ENCODE assay signal across 1 cellular context in the genomic region with DNA sequence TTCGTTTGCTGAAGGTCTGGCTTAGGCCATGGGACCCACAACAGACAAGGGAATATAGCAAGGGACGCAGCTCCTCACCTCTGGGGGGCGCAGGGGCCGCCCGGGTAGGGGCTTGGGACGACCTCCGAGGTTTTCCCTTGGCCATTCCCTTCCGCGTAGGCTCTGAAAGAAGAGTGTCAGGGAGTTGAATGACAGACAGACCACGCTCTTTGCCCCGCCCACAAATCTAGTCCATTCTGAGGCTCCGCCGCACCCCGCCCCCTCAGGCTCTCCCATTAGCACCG.
TF ChIP-seq lines count a peak whose summit lies in the region.

No MANE protein-coding gene starts in this region.

TF ChIP-seq in IMR-90, 13 proteins besides CTCF, POLR2A, EP300 and RAD21:
- TF ChIP-seq MAFK (IDR thresholded peaks at IDR 0.05; ENCODE audit: low read depth, low read length) = no peak
- no peak for TF ChIP-seq MXI1 (IDR thresholded peaks at IDR 0.05; ENCODE audit: borderline replicate concordance, low read depth, low read length)
- TF ChIP-seq NFE2L2 (IDR thresholded peaks at IDR 0.05; ENCODE audit: low read depth, low read length) = no peak
- TF ChIP-seq RCOR1 (IDR thresholded peaks at IDR 0.05; ENCODE audit: insufficient replicate concordance, low read length) = no peak
- TF ChIP-seq CHD1 (IDR thresholded peaks at IDR 0.05; ENCODE audit: low read depth, low read length) = no peak
- no peak for TF ChIP-seq RFX5 (IDR thresholded peaks at IDR 0.05; ENCODE audit: low read depth, low read length)
- TF ChIP-seq BHLHE40 (IDR thresholded peaks at IDR 0.05; ENCODE audit: low read depth, low read length) = no peak
- TF ChIP-seq MAZ (IDR thresholded peaks at IDR 0.05; ENCODE audit: borderline replicate concordance, low read depth, low read length) = no peak
- TF ChIP-seq SMC3 (IDR thresholded peaks at IDR 0.05; ENCODE audit: low read depth, low read length) = no peak
- no peak for TF ChIP-seq CEBPB (IDR thresholded peaks at IDR 0.05; ENCODE audit: low read depth, low read length)
- no peak for TF ChIP-seq FOS (IDR thresholded peaks at IDR 0.05; ENCODE audit: low read depth, low read length)
- TF ChIP-seq, protein P1, sequence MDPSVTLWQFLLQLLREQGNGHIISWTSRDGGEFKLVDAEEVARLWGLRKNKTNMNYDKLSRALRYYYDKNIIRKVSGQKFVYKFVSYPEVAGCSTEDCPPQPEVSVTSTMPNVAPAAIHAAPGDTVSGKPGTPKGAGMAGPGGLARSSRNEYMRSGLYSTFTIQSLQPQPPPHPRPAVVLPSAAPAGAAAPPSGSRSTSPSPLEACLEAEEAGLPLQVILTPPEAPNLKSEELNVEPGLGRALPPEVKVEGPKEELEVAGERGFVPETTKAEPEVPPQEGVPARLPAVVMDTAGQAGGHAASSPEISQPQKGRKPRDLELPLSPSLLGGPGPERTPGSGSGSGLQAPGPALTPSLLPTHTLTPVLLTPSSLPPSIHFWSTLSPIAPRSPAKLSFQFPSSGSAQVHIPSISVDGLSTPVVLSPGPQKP (IDR thresholded peaks at IDR 0.05; ENCODE audit: borderline replicate concordance, low read depth, low read length) = no peak
- TF ChIP-seq, protein P2, sequence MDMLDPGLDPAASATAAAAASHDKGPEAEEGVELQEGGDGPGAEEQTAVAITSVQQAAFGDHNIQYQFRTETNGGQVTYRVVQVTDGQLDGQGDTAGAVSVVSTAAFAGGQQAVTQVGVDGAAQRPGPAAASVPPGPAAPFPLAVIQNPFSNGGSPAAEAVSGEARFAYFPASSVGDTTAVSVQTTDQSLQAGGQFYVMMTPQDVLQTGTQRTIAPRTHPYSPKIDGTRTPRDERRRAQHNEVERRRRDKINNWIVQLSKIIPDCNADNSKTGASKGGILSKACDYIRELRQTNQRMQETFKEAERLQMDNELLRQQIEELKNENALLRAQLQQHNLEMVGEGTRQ (IDR thresholded peaks at IDR 0.05; ENCODE audit: low read depth, low read length) = no peak
